ENCODE assay signal across 8 cellular contexts in the genomic region with DNA sequence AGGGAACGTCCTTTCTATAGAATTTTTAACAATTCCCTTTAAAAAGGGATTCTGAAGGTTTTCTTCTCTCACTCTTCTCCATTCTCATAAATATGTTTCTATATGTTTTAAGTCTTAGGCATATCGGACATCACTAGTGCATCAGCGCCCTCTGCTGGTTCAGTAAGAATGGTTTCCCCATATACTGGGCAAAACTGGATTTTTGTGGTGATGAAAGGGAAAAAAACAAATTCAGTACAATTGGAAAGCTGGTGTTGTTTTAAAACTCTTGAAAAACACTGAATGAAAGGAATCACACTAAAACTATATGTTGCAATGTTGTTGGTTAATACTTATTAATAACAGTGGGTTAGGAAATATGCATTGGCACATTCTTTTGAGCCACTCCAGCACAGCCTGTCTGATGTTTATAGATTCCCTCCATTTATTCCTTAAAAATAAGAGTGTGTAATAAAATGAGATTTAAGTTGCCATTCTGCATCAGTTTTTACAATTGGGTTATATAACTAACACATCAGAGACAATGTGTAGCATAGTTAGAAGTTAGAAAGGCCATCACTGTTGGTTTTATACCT. TPM values are rescaled to one million over a fixed set of nuclear protein-coding genes. Genes with fewer than 3 reads are reported as not detected.
DNase-seq lines count a peak whose midpoint lies in the region; ATAC-seq and TF ChIP-seq lines count a peak whose summit lies in the region.

No MANE protein-coding gene starts in this region.

- no peak overlapping the region for H3K27ac Mint-ChIP-seq in CD14-positive monocyte

- H3K4me1 Mint-ChIP-seq in CD14-positive monocyte, result peaks cover 7% of the 10 kb centered on the region

- peak; percentile 57 for DNase-seq in CD14-positive monocyte (ENCODE audit: low spot score)
- DNase-seq in NCI-H774 (lab: John Stamatoyannopoulos, UW), result peak; percentile 66
- DNase-seq in activated CD4-positive, alpha-beta T cell treated with anti-CD3 and anti-CD28 coated beads, Interleukin-2, amount 50 U/mL, for 48 hours, result peak; percentile 65 to 77
- DNase-seq in effector CD4-positive, alpha-beta T cell, result peak; percentile 73
- peak; percentile 73 for DNase-seq in midbrain (lab: John Stamatoyannopoulos, UW)
- peak; percentile 27 to 53 for DNase-seq in stimulated activated CD8-positive, alpha-beta memory T cell treated with anti-CD3 and anti-CD28 coated beads, Interleukin-4, amount 100 ng/mL, for 1 hour (ENCODE audit: low read depth in 2 of 2, low spot score in 1 of 2)

- H3K4me3 Mint-ChIP-seq in CD14-positive monocyte, result no peak overlapping the region

- ATAC-seq in GM19351 (IDR thresholded peaks at IDR 0.05; ENCODE audit: unreplicated experiment) (peak; percentile 88), HG03469 (IDR thresholded peaks at IDR 0.05; ENCODE audit: unreplicated experiment) (peak; percentile 61)

- peaks cover 20 to 26% of the 10 kb centered on the region in 2 donors for H3K36me3 Mint-ChIP-seq in CD14-positive monocyte

- TF ChIP-seq CTCF in CD14-positive monocyte (IDR thresholded peaks at IDR 0.05), result peak; percentile 91

- intact Hi-C loops in CD14-positive monocyte (cut with micrococcal nuclease), result loop anchor here (5.0 kb wide), 1 partner anchor 147 kb away; no protein-coding TSS in a partner anchor

- peaks cover 0 to 7% (median 2%) of the 10 kb centered on the region in 7 donors for H3K9me3 Mint-ChIP-seq in CD14-positive monocyte

- H3K27me3 Mint-ChIP-seq in CD14-positive monocyte (ENCODE audit: low read depth in 3 of 3), result peaks cover 0 to 2% (median 0%) of the 10 kb centered on the region in 3 donors

RNA-seq across cellular contexts. Expression of a gene that starts 15.8 kb away (rescaled TPM):
- polyA plus RNA-seq in CD14-positive monocyte, result 10 to 100 TPM; 14.5 to 18.9 TPM

RNA-seq across cellular contexts. Expression of a gene that starts 16.0 kb away (rescaled TPM):
- 10 to 100 TPM; 16.9 to 18.3 TPM for polyA plus RNA-seq in CD14-positive monocyte

Comparison
In these comparisons a context has a peak if more than half of its experiments do, and no peak if none do; other contexts are left out.
1. Peak in every context shown above with its lines: DNase-seq and ATAC-seq.